Comparison of ENCODE assay signal across 8 cellular contexts in the genomic region with DNA sequence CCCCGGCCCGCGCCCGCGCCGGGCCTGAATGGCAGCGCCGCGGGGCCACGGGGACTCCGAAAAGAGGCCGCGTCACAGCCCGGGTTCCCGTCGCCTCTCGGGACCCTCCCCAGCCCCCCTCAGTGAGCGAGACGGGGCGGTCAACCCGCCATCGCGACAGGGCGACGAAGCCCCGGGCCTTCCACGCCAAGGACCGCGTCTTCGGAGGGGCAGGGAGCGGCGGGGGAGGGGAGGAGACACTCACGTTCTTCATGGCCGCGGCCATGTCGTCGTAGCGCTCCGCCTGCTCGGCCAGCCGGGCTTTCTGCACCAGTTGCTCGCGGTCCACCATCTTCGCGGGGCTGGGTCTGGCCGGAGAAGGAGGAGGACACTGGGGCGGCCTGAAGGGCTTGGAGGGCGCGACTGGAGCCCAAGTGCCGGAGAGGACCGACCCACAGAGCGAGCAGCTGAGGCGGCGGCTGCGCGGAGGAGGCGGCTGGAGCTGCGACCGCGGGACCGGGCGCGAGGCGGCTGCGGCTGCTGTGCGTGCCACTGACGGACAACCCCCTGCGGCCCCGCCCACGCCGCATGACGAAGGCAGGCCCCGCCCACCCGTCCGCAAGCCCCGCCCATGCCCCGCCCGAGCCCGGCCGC. TPM values are rescaled to one million over a fixed set of nuclear protein-coding genes. Genes with fewer than 3 reads are reported as not detected.
DNase-seq lines count a peak whose midpoint lies in the region; ATAC-seq, FAIRE-seq and TF ChIP-seq lines count a peak whose summit lies in the region.

A gene (minus strand): TSS at position 514 of the 633 bp plus-strand sequence. CDS start 183 bp downstream, at position 331.

- in situ Hi-C loops in K562 (cut with MboI) = no loop called here

- peaks cover 13 to 25% of the 10 kb centered on the region in 2 experiments for H3K4me1 ChIP-seq in K562 (replicated peaks in 1 of 2; ENCODE audit: control insufficient read depth in 2 of 2, insufficient read depth in 2 of 2, low read length in 2 of 2)
- peaks cover 6% of the 10 kb centered on the region; the same call in 1 of the 2 replicates for H3K4me1 ChIP-seq in iPS DF 6.9 (ENCODE audit: control insufficient read depth, insufficient read depth, low read length)

- no peaks in the 10 kb centered on the region for H3K9me3 ChIP-seq in K562 (replicated peaks; ENCODE audit: control insufficient read depth, insufficient read depth, low read depth, low read length)
- H3K9me3 ChIP-seq in iPS DF 6.9 (ENCODE audit: control insufficient read depth, insufficient read depth, low read length) = no peaks in the 10 kb centered on the region

- TF ChIP-seq POLR2A in K562 (conservative IDR thresholded peaks at IDR 0.05) = peak; percentile 99

- H2AFZ ChIP-seq in K562 (ENCODE audit: low read depth, low read length) = peak within 1 kb of the TSS; percentile 92

- FAIRE-seq in K562 (lab: Jason Lieb, UNC) = no peak

- peak within 1 kb of the TSS; percentile 94 for H3K4me3 ChIP-seq in K562
- H3K4me3 ChIP-seq in iPS DF 6.9 (ENCODE audit: low read length) = peak within 1 kb of the TSS; percentile 94
- peak within 1 kb of the TSS; percentile 93 for H3K4me3 ChIP-seq in skeletal muscle cell (ENCODE audit: low read depth, low read length)

- peak within 1 kb of the TSS; percentile 84 to 99 for H3K9ac ChIP-seq in K562 (ENCODE audit: insufficient read depth in 1 of 2, low read depth in 2 of 2, low read length in 2 of 2)

- peaks cover 40% of the 10 kb centered on the region for H4K20me1 ChIP-seq in K562 (replicated peaks; ENCODE audit: control insufficient read depth, insufficient read depth, low read length)

- BruUV-seq in K562 (replicated peaks; lab: Mats Ljungman, UMichigan) = no TSS peak

- peaks cover 5% of the 10 kb centered on the region for H3K9me1 ChIP-seq in K562 (ENCODE audit: control insufficient read depth, insufficient read depth, low read length)

- TF ChIP-seq CTCF in K562 (IDR thresholded peaks at IDR 0.05 in 2 of 3, conservative IDR thresholded peaks at IDR 0.05 in 1 of 3; ENCODE audit: insufficient read depth in 2 of 3, low read depth in 1 of 3, low read length in 3 of 3) = no peak

- under 1% methylated on average over 69 of the region's 80 CpGs for WGBS in K562 (ENCODE audit: insufficient coverage, low coverage, missing lambda C conversion rate)
- no CpG with 5 or more reads among the region's 80 CpGs for WGBS in iPS DF 6.9 (ENCODE audit: insufficient coverage, insufficient read length)

- H3K27me3 ChIP-seq in K562 (ENCODE audit: control insufficient read depth in 2 of 2, insufficient read depth in 2 of 2, low read length in 2 of 2) (no peaks in the 10 kb centered on the region), iPS DF 6.9 (ENCODE audit: control insufficient read depth, insufficient read depth, low read length) (no peaks in the 10 kb centered on the region)

- peak; percentile 97 for DNase-seq in DMS 273 (lab: John Stamatoyannopoulos, UW; ENCODE audit: unreplicated experiment)
- DNase-seq in DMS 273 treated with DMSO at 0.1 percent for 48 hours (lab: John Stamatoyannopoulos, UW) = no peak
- peak; percentile 94 to 98 (median 97) for DNase-seq in NCI-H1417 (lab: John Stamatoyannopoulos, UW)
- peak; percentile 73 for DNase-seq in T-helper 22 cell (ENCODE audit: low read depth)
- DNase-seq in K562 (ENCODE audit: extremely low read depth in 1 of 4, low spot score in 3 of 4) = peak; percentile 87 to 93 (median 92)
- no peak for DNase-seq in iPS DF 6.9 (ENCODE audit: low read depth, low spot score)
- DNase-seq in skeletal muscle cell (ENCODE audit: low read depth) = peak; percentile 72

- peak within 1 kb of the TSS; percentile 90 for H3K27ac ChIP-seq in K562 (ENCODE audit: extremely low read depth, low read depth, low read length)
- H3K27ac ChIP-seq in iPS DF 6.9 (ENCODE audit: low read length) = no peak within 1 kb of the TSS

- peak within 1 kb of the TSS; percentile 87 for H3K4me2 ChIP-seq in K562 (ENCODE audit: insufficient read depth, low read length)

- peaks cover 52% of the 10 kb centered on the region for H3K79me2 ChIP-seq in K562 (ENCODE audit: control insufficient read depth, insufficient read depth, low read length)

- TF ChIP-seq EP300 in K562 (IDR thresholded peaks at IDR 0.05; ENCODE audit: low read length) = no peak

- POLR2A ChIA-PET in K562 (lab: Yijun Ruan, JAX) = interaction anchor here (0.5 to 2.7 kb wide), 10 partner anchors 9 to 291 kb away, joined by 3 to 24 read pairs (median 4); no protein-coding TSS in a partner anchor

- CTCF ChIA-PET in K562 (lab: Yijun Ruan, JAX; ENCODE audit: low intra/inter-chr PET ratio) = no interaction called here

- peak; percentile 57 for ATAC-seq in HG02763 (IDR thresholded peaks at IDR 0.05; ENCODE audit: unreplicated experiment)
- ATAC-seq in K562 = peak; percentile 83

- TF ChIP-seq RAD21 in K562 (CRISPR knock-in tag; conservative IDR thresholded peaks at IDR 0.05 in 1 of 2, IDR thresholded peaks at IDR 0.05 in 1 of 2) = peak in 1 of 2 experiments; percentile 10; a peak in 1 of 4 replicates

- H3K36me3 ChIP-seq in K562 (ENCODE audit: control insufficient read depth, insufficient read depth, low read length) (peaks cover 42% of the 10 kb centered on the region), iPS DF 6.9 (ENCODE audit: control insufficient read depth, insufficient read depth, low read length) (peaks cover 2% of the 10 kb centered on the region; the same call in 1 of the 2 replicates)

- intact Hi-C loops in K562 (cut with micrococcal nuclease) = loop anchor here (1.0 to 2.0 kb wide), 2 partner anchors 34 to 40 kb away; no protein-coding TSS in a partner anchor

TF ChIP-seq in K562, 482 proteins besides CTCF, POLR2A, EP300 and RAD21 (continues in another document):
- TF ChIP-seq PRMT5 (CRISPR knock-in tag; IDR thresholded peaks at IDR 0.05) (peak; percentile 67; the same call in 1 of the 2 replicates), ZNF232 (CRISPR knock-in tag; IDR thresholded peaks at IDR 0.05) (peak; percentile 84; the same call in 1 of the 2 replicates), ZNF354B (CRISPR knock-in tag; IDR thresholded peaks at IDR 0.05) (no peak), ZBED1 (IDR thresholded peaks at IDR 0.05) (peak; percentile 69; the same call in 1 of the 2 replicates), FOXA1 (IDR thresholded peaks at IDR 0.05; ENCODE audit: borderline replicate concordance) (no peak), MYBL2 (IDR thresholded peaks at IDR 0.05; ENCODE audit: low read depth) (no peak), MYBL2 (CRISPR knock-in tag; IDR thresholded peaks at IDR 0.05; ENCODE audit: borderline replicate concordance) (no peak), TAF7 (tag; IDR thresholded peaks at IDR 0.05) (peak; percentile 48), HNRNPLL (IDR thresholded peaks at IDR 0.05; ENCODE audit: low read depth, low read length, poor library complexity, severe bottlenecking) (peak; percentile 50), NONO (IDR thresholded peaks at IDR 0.05; ENCODE audit: low read depth in 2 of 2, low read length in 1 of 2) (peak; percentile 46 to 90; a peak in 2 of 4 replicates), ZNF253 (CRISPR knock-in tag; conservative IDR thresholded peaks at IDR 0.05) (no peak), MAFK (IDR thresholded peaks at IDR 0.05; ENCODE audit: low read length) (no peak), CXXC5 (CRISPR knock-in tag; IDR thresholded peaks at IDR 0.05) (peak; percentile 93), CEBPG (CRISPR knock-in tag; IDR thresholded peaks at IDR 0.05) (no peak), CEBPG (tag; conservative IDR thresholded peaks at IDR 0.05 in 1 of 2, IDR thresholded peaks at IDR 0.05 in 1 of 2) (no peak), ZNF589 (CRISPR knock-in tag; IDR thresholded peaks at IDR 0.05; ENCODE audit: low read depth) (no peak)
- TF ChIP-seq, protein P1, sequence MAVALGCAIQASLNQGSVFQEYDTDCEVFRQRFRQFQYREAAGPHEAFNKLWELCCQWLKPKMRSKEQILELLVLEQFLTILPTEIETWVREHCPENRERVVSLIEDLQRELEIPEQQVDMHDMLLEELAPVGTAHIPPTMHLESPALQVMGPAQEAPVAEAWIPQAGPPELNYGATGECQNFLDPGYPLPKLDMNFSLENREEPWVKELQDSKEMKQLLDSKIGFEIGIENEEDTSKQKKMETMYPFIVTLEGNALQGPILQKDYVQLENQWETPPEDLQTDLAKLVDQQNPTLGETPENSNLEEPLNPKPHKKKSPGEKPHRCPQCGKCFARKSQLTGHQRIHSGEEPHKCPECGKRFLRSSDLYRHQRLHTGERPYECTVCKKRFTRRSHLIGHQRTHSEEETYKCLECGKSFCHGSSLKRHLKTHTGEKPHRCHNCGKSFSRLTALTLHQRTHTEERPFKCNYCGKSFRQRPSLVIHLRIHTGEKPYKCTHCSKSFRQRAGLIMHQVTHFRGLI (CRISPR knock-in tag; IDR thresholded peaks at IDR 0.05) = no peak

RNA-seq across cellular contexts. Expression of the gene that starts here (rescaled TPM):
- total RNA-seq in K562 (2011; cell fraction: chromatin; rRNA removed; ENCODE audit: low replicate concordance) = 60.5 and 71.2 TPM in 2 replicates
- total RNA-seq in K562 (2011; cell fraction: nucleolus; rRNA removed) = 39.9 and 41.7 TPM in 2 replicates
- total RNA-seq in K562 (2011; cell fraction: nucleoplasm; rRNA removed) = 59.5 and 77.9 TPM in 2 replicates
- total RNA-seq in K562 (2014; rRNA removed) (50.3 and 53.2 TPM in 2 replicates), K562 (2014; rRNA removed; fragmentation: Illumina TruSeq; extraction: Trizol) (144 and 155 TPM in 2 replicates), K562 (2015; rRNA removed; fragmentation: Illumina TruSeq; extraction: Trizol) (135 and 136 TPM in 2 replicates), K562 (2021) (238 and 246 TPM in 2 replicates)
- polyA plus RNA-seq in K562 (2011; rRNA removed) (67.6 and 94.5 TPM in 2 replicates), K562 (2014; fragmentation: Illumina TruSeq; extraction: Trizol) (200 and 204 TPM in 2 replicates), K562 (2014; fragmentation: Nextera tagmentation; extraction: Ambion mirVana) (10 to 100 TPM; 30.4 to 37.6 TPM), K562 (2014; rRNA removed) (74.9 and 83.6 TPM in 2 replicates)
- polyA plus RNA-seq in K562 (2011; cell fraction: cytosol; rRNA removed) = 43.4 and 52.2 TPM in 2 replicates
- polyA plus RNA-seq in K562 (2011; cell fraction: nucleus; rRNA removed) = 30.1 and 40.2 TPM in 2 replicates
- polyA plus RNA-seq in K562 (2012) = 142 and 212 TPM in 2 replicates
- polyA minus RNA-seq in K562 (2011; rRNA and poly(A)+ RNA removed) = 142 and 187 TPM in 2 replicates
- 110 and 154 TPM in 2 replicates for polyA minus RNA-seq in K562 (2011; cell fraction: cytosol; rRNA and poly(A)+ RNA removed)
- polyA minus RNA-seq in K562 (2011; cell fraction: nucleus; rRNA and poly(A)+ RNA removed) = 23.0 and 31.1 TPM in 2 replicates

Comparison
In these comparisons a context has a peak if more than half of its experiments do, and no peak if none do; other contexts are left out.
1. DNase-seq: peak in DMS 273 (single experiment), NCI-H1417 (3 of 3), T-helper 22 cell (single experiment), K562 (4 of 4) and skeletal muscle cell (single experiment); none in DMS 273 treated with DMSO at 0.1 percent for 48 hours (single experiment) and iPS DF 6.9 (single experiment).
2. Peak in every context shown above with its lines, with median percentiles within 50 percentile points of each other: H3K4me3 ChIP-seq.